In the genomic region with DNA sequence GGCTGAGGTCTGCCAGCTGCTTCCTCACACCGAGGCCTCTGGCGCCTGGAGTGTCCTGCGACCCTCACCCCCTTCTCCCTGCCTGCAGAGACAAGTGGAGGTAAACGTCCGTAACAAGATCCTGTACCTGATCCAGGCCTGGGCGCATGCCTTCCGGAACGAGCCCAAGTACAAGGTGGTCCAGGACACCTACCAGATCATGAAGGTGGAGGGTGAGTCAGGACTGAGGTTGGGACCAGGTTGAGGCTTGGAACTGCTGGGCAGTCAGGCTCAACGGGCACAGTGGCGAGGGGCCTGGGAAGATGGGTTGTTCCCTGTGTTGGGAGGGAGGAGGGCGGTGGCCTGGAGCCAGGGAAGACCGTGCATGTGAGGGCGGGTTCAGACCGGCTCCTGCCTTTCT, we compare ENCODE assay signal across 24 cellular contexts.
"Had no signal": no experiment of that assay in that cellular context is flagged by ENCODE, and none has a peak within 500 bp of the region (broad histone marks: within the 10 kb centered on the region; RNA-seq: fewer than 3 reads in every experiment).

No MANE protein-coding gene starts in this region.

- H3K27me3 Mint-ChIP-seq: activated CD4-positive, alpha-beta memory T cell treated with anti-CD3 and anti-CD28 coated beads, Interleukin-2, amount 10 ng/mL, durations not matched to agents 7 days and 5 days; activated naive CD8-positive, alpha-beta T cell treated with anti-CD3 and anti-CD28 coated beads, Interleukin-2, amount 10 ng/mL, durations not matched to agents 7 days and 5 days; activated T-cell treated with anti-CD3 and anti-CD28 coated beads, Interleukin-2, amount 50 U/mL, for 24 hours; stimulated activated naive B cell treated with anti-CD40 and anti-IgM and Interleukin-4, amounts not matched to agents 10 μg/mL and 1 μg/mL and 100 μg/mL, for 72 hours had no signal

- H3K27ac Mint-ChIP-seq: activated CD4-positive, alpha-beta memory T cell treated with anti-CD3 and anti-CD28 coated beads, Interleukin-2, amount 10 ng/mL, durations not matched to agents 7 days and 5 days; activated CD4-positive, alpha-beta T cell treated with anti-CD3 and anti-CD28 coated beads, Interleukin-2, amount 10 ng/mL, durations not matched to agents 24 days and 14 days; activated naive CD4-positive, alpha-beta T cell treated with anti-CD3 and anti-CD28 coated beads, Interleukin-2, amount 10 ng/mL, durations not matched to agents 7 days and 5 days; activated naive CD8-positive, alpha-beta T cell treated with anti-CD3 and anti-CD28 coated beads, Interleukin-2, amount 10 ng/mL, durations not matched to agents 7 days and 5 days; nephron; stimulated activated naive B cell treated with anti-CD40 and anti-IgM and Interleukin-4, amounts not matched to agents 10 μg/mL and 1 μg/mL and 100 μg/mL, for 72 hours had no signal

- H3K27me3 ChIP-seq: ascending aorta, brain microvascular endothelial cell, ovary, stomach, tibial artery had no signal

- ATAC-seq: activated CD4-positive, CD25-positive, alpha-beta regulatory T cell treated with anti-CD3 and anti-CD28 coated beads, Interleukin-2, amount 50 U/mL, for 24 hours; left cardiac atrium; left ventricle myocardium superior; sciatic nerve; stimulated activated naive B cell treated with anti-CD40 and anti-IgM and Interleukin-4, amounts not matched to agents 10 μg/mL and 1 μg/mL and 100 μg/mL, for 72 hours had no signal

- H3K4me3 Mint-ChIP-seq: activated CD4-positive, alpha-beta memory T cell treated with anti-CD3 and anti-CD28 coated beads, Interleukin-2, amount 10 ng/mL, durations not matched to agents 7 days and 5 days; activated CD4-positive, alpha-beta T cell treated with anti-CD3 and anti-CD28 coated beads, Interleukin-2, amount 10 ng/mL, durations not matched to agents 24 days and 14 days; activated naive CD4-positive, alpha-beta T cell treated with anti-CD3 and anti-CD28 coated beads, Interleukin-2, amount 10 ng/mL, durations not matched to agents 7 days and 5 days; activated naive CD8-positive, alpha-beta T cell treated with anti-CD3 and anti-CD28 coated beads, Interleukin-2, amount 10 ng/mL, durations not matched to agents 7 days and 5 days; activated T-cell treated with anti-CD3 and anti-CD28 coated beads, Interleukin-2, amount 50 U/mL, for 24 hours; nephron; stimulated activated naive B cell treated with anti-CD40 and anti-IgM and Interleukin-4, amounts not matched to agents 10 μg/mL and 1 μg/mL and 100 μg/mL, for 72 hours had no signal

- H3K9me3 ChIP-seq: ascending aorta, ovary, prostate gland, stomach, tibial artery had no signal

- H3K36me3 ChIP-seq: ovary had no signal

- H3K9me3 Mint-ChIP-seq: activated CD4-positive, alpha-beta memory T cell treated with anti-CD3 and anti-CD28 coated beads, Interleukin-2, amount 10 ng/mL, durations not matched to agents 7 days and 5 days; activated CD4-positive, alpha-beta T cell treated with anti-CD3 and anti-CD28 coated beads, Interleukin-2, amount 10 ng/mL, durations not matched to agents 24 days and 14 days; activated naive CD4-positive, alpha-beta T cell treated with anti-CD3 and anti-CD28 coated beads, Interleukin-2, amount 10 ng/mL, durations not matched to agents 7 days and 5 days; activated naive CD8-positive, alpha-beta T cell treated with anti-CD3 and anti-CD28 coated beads, Interleukin-2, amount 10 ng/mL, durations not matched to agents 7 days and 5 days; activated T-cell treated with anti-CD3 and anti-CD28 coated beads, Interleukin-2, amount 50 U/mL, for 24 hours; nephron; stimulated activated naive B cell treated with anti-CD40 and anti-IgM and Interleukin-4, amounts not matched to agents 10 μg/mL and 1 μg/mL and 100 μg/mL, for 72 hours had no signal

- H3K27ac ChIP-seq: ascending aorta, brain microvascular endothelial cell, epithelial cell of prostate, ovary, prostate gland, stomach, tibial artery had no signal

- H3K4me3 ChIP-seq: ascending aorta, ovary, prostate gland, skin epidermis, stomach, tibial artery had no signal

- DNase-seq: activated CD4-positive, alpha-beta memory T cell treated with anti-CD3 and anti-CD28 coated beads, Interleukin-2, amount 10 ng/mL, durations not matched to agents 7 days and 5 days; activated CD4-positive, alpha-beta T cell treated with anti-CD3 and anti-CD28 coated beads, Interleukin-2, amount 10 ng/mL, durations not matched to agents 24 days and 14 days; activated CD8-positive, alpha-beta memory T cell treated with anti-CD3 and anti-CD28 coated beads, Interleukin-2, amount 50 U/mL, for 48 hours; activated gamma-delta T cell; activated naive CD4-positive, alpha-beta T cell treated with anti-CD3 and anti-CD28 coated beads, Interleukin-2, amount 10 ng/mL, durations not matched to agents 7 days and 5 days; activated naive CD8-positive, alpha-beta T cell treated with anti-CD3 and anti-CD28 coated beads, Interleukin-2, amount 10 ng/mL, durations not matched to agents 7 days and 5 days; activated T-cell treated with anti-CD3 and anti-CD28 coated beads, Interleukin-2, amount 50 U/mL, for 24 hours; brain microvascular endothelial cell; left cardiac atrium; left ventricle myocardium superior; ovary; retina; stimulated activated CD4-positive, alpha-beta T cell treated with anti-CD3 and anti-CD28 coated beads, Interleukin-12 subunit alpha, Interleukin-12 subunit beta, amount 100 ng/mL, for 4 hours; stimulated activated CD4-positive, alpha-beta T cell treated with anti-CD3 and anti-CD28 coated beads, Interleukin-4, amount 100 ng/mL, for 1 hour; stimulated activated naive B cell treated with anti-CD40 and anti-IgM and Interleukin-4, amounts not matched to agents 10 μg/mL and 1 μg/mL and 100 μg/mL, for 72 hours; stomach; tibial artery had no signal
